13 cellular contexts compared by ENCODE assay signal in genomic region chrX:78946178-78946896, GRCh38.
A peak's percentile ranks its signal among the peaks of the same experiment; 100 is the strongest.
DNase-seq lines count a peak whose midpoint lies in the region; TF ChIP-seq lines count a peak whose summit lies in the region.
"Had no signal": no experiment of that assay in that cellular context is flagged by ENCODE, and none has a peak within 500 bp of the region (broad histone marks: within the 10 kb centered on the region; RNA-seq: fewer than 3 reads in every experiment).

No MANE protein-coding gene starts in this region.

- peak overlapping the region; percentile 100 for H3K4me3 ChIP-seq in GM08714 (ENCODE audit: low read length)
- H3K4me3 ChIP-seq in neutrophil (ENCODE audit: low read depth in 1 of 2, low read length in 1 of 2): peak overlapping the region in 1 of 2 experiments; percentile 36
- H3K4me3 ChIP-seq: tibial artery had no signal

- no peaks in the 10 kb centered on the region for H3K9me3 Mint-ChIP-seq in activated naive CD8-positive, alpha-beta T cell (ENCODE audit: low read depth)

- no peaks in the 10 kb centered on the region for H3K36me3 ChIP-seq in KOPT-K1 (ENCODE audit: insufficient read depth, low read length)
- no peaks in the 10 kb centered on the region for H3K36me3 ChIP-seq in neutrophil
- H3K36me3 ChIP-seq: tibial artery had no signal

- peaks cover 21 to 63% of the 10 kb centered on the region in 2 experiments for H3K4me1 ChIP-seq in neutrophil (ENCODE audit: control insufficient read depth in 1 of 2, insufficient read depth in 1 of 2, low read depth in 1 of 2, low read length in 1 of 2)
- H3K4me1 ChIP-seq: tibial artery had no signal

- peak overlapping the region; percentile 98 for H3K4me3 Mint-ChIP-seq in activated naive CD8-positive, alpha-beta T cell

- DNase-seq in NCI-H510A (lab: John Stamatoyannopoulos, UW): no peak
- no peak for DNase-seq in NCI-H446 (lab: John Stamatoyannopoulos, UW)
- no peak for DNase-seq in inferior parietal cortex (ENCODE audit: extremely low spot score)
- DNase-seq: amygdala, DMS79, NCI-H1694, NCI-H748 treated with DMSO at 0.1 percent for 48 hours, T1000, tibial artery had no signal

- no peaks in the 10 kb centered on the region for H3K27me3 Mint-ChIP-seq in activated naive CD8-positive, alpha-beta T cell

- H3K27ac Mint-ChIP-seq in activated naive CD8-positive, alpha-beta T cell: peak overlapping the region; percentile 99

- peak overlapping the region; percentile 78 for H3K27ac ChIP-seq in KOPT-K1 (ENCODE audit: low read depth, low read length, poor library complexity, severe bottlenecking)
- peak overlapping the region; percentile 73 for H3K27ac ChIP-seq in neutrophil
- H3K27ac ChIP-seq: tibial artery had no signal

- no peaks in the 10 kb centered on the region for H3K27me3 ChIP-seq in neutrophil
- H3K27me3 ChIP-seq: tibial artery had no signal

- peaks cover 88% of the 10 kb centered on the region for H3K4me1 Mint-ChIP-seq in activated naive CD8-positive, alpha-beta T cell (ENCODE audit: low read depth)

- H3K9me3 ChIP-seq in KOPT-K1 (ENCODE audit: insufficient read depth, low read length, poor library complexity, severe bottlenecking) (no peaks in the 10 kb centered on the region), neutrophil (no peaks in the 10 kb centered on the region)
- H3K9me3 ChIP-seq: tibial artery had no signal

- H3K36me3 Mint-ChIP-seq in activated naive CD8-positive, alpha-beta T cell: peaks cover 8% of the 10 kb centered on the region

- TF ChIP-seq CTCF in neutrophil (IDR thresholded peaks at IDR 0.05): no peak
